ENCODE assay signal across 21 cellular contexts in genomic region chr18:31950620-31951019, GRCh38. TPM values are rescaled to one million over a fixed set of nuclear protein-coding genes. Genes with fewer than 3 reads are reported as not detected.
DNase-seq lines count a peak whose midpoint lies in the region; ATAC-seq, FAIRE-seq and TF ChIP-seq lines count a peak whose summit lies in the region.
"Had no signal": no experiment of that assay in that cellular context is flagged by ENCODE, and none has a peak within 500 bp of the region (broad histone marks: within the 10 kb centered on the region; RNA-seq: fewer than 3 reads in every experiment).

No MANE protein-coding gene starts in this region.

- no peaks in the 10 kb centered on the region for H3K79me1 ChIP-seq in H1 (ENCODE audit: low read depth, low read length)

- no peak overlapping the region for H3K4ac ChIP-seq in H1 (replicated peaks; ENCODE audit: insufficient read length, low read depth, low read length)

- no peak overlapping the region; the same call in 1 of the 2 replicates for H3K18ac ChIP-seq in H1 (ENCODE audit: extremely low read depth, low read length)

- FAIRE-seq in H1 (lab: Jason Lieb, UNC) = no peak
- FAIRE-seq: D721Med, GM12891, GM18507 had no signal

- H4K91ac ChIP-seq in H1 (replicated peaks; ENCODE audit: insufficient read length, low read length) = peak overlapping the region; percentile 39

- H3K27ac ChIP-seq in H1 (ENCODE audit: low read depth, low read length) = no peak overlapping the region
- H3K27ac ChIP-seq: BLaER1, KMS-11 had no signal

- DNase-seq in NCI-H2227 (lab: John Stamatoyannopoulos, UW; ENCODE audit: unreplicated experiment) = peak; percentile 80
- DNase-seq in NCI-H2227 treated with DMSO at 0.1 percent for 48 hours (lab: John Stamatoyannopoulos, UW) = no peak
- peak in 2 of 3 experiments; percentile 20 to 77 for DNase-seq in NCI-H1417 (lab: John Stamatoyannopoulos, UW)
- DNase-seq in H1 (ENCODE audit: low read depth in 1 of 2, low spot score in 2 of 2) = no peak
- peak; percentile 32 for DNase-seq in renal cortical epithelial cell (ENCODE audit: low read depth)
- DNase-seq in stimulated activated CD4-positive, alpha-beta T cell treated with anti-CD3 and anti-CD28 coated beads, Interleukin-12 subunit alpha, Interleukin-12 subunit beta, amount 100 ng/mL, for 4 hours = no peak
- DNase-seq: 8988T; CD8-positive, alpha-beta T cell; DND-41; GDM1; NCI-H1048; NCI-H2107; NCI-H446; SW 1271 had no signal

- no peak overlapping the region for H3K23ac ChIP-seq in H1 (ENCODE audit: insufficient read length)

- no peak overlapping the region for H3K14ac ChIP-seq in H1 (ENCODE audit: insufficient read length)

- H2AK5ac ChIP-seq in H1 (ENCODE audit: low read depth, low read length) = no peak overlapping the region

- H3K4me3 ChIP-seq in H1 (ENCODE audit: extremely low read depth in 1 of 4, insufficient read depth in 2 of 4, low read depth in 3 of 4, low read length in 4 of 4) = no peak overlapping the region
- H3K4me3 ChIP-seq: BLaER1 had no signal

- peak overlapping the region; percentile 57 for H2BK120ac ChIP-seq in H1 (replicated peaks; ENCODE audit: low read depth, low read length)

- no peak for TF ChIP-seq RAD21 in H1 (IDR thresholded peaks at IDR 0.05 in 1 of 2, conservative IDR thresholded peaks at IDR 0.05 in 1 of 2; ENCODE audit: low read depth in 2 of 2, low read length in 2 of 2)

- no peaks in the 10 kb centered on the region for H3K23me2 ChIP-seq in H1 (ENCODE audit: low read depth, low read length)

- no peak overlapping the region for H4K8ac ChIP-seq in H1 (ENCODE audit: extremely low read depth, insufficient read depth, low read length)

- ATAC-seq in HG03095 (IDR thresholded peaks at IDR 0.05; ENCODE audit: unreplicated experiment) = no peak
- ATAC-seq in GM21423 (IDR thresholded peaks at IDR 0.05; ENCODE audit: unreplicated experiment) = no peak
- ATAC-seq: CD8-positive, alpha-beta T cell had no signal

- no peak overlapping the region for H2BK15ac ChIP-seq in H1 (ENCODE audit: low read length)

- no peaks in the 10 kb centered on the region for H3K27me3 ChIP-seq in H1 (replicated peaks in 1 of 4; ENCODE audit: control insufficient read depth in 3 of 4, extremely low read depth in 1 of 4, insufficient read depth in 3 of 4, low read length in 3 of 4)
- H3K27me3 ChIP-seq: BLaER1 had no signal

- CTCF ChIA-PET in H1 (lab: Charles Lee; ENCODE audit: partially characterized antibody) = interaction anchor here (0.6 to 1.6 kb wide), 4 partner anchors 9 to 131 kb away, joined by 3 read pairs; no protein-coding TSS in a partner anchor

- no peaks in the 10 kb centered on the region for H3K9me3 ChIP-seq in H1 (ENCODE audit: insufficient read depth in 2 of 2, low read depth in 1 of 2, low read length in 1 of 2)
- H3K9me3 ChIP-seq: BLaER1 had no signal

- H3K4me2 ChIP-seq in H1 (ENCODE audit: insufficient read depth in 1 of 2, low read depth in 2 of 2, low read length in 2 of 2) = peak overlapping the region in 1 of 2 experiments; percentile 26; a peak in 1 of 4 replicates
- H3K4me2 ChIP-seq: BLaER1, KMS-11 had no signal

- no peaks in the 10 kb centered on the region for H4K20me1 ChIP-seq in H1 (replicated peaks in 1 of 2; ENCODE audit: control insufficient read depth in 1 of 2, insufficient read depth in 2 of 2, low read length in 2 of 2)
- H4K20me1 ChIP-seq: BLaER1 had no signal

- H2BK20ac ChIP-seq in H1 (ENCODE audit: low read length) = peak overlapping the region; percentile 13; the same call in 1 of the 2 replicates

- H3K9ac ChIP-seq in H1 (replicated peaks in 1 of 4; ENCODE audit: extremely low read depth in 1 of 4, low read depth in 3 of 4, low read length in 3 of 4) = no peak overlapping the region
- H3K9ac ChIP-seq: BLaER1, KMS-11 had no signal

- peak overlapping the region; percentile 11; the same call in 1 of the 2 replicates for H2BK12ac ChIP-seq in H1 (ENCODE audit: low read depth, low read length)

- TF ChIP-seq EP300 in H1 (IDR thresholded peaks at IDR 0.05; ENCODE audit: borderline replicate concordance in 1 of 2, low read depth in 2 of 2, low read length in 2 of 2) = no peak

- H2AFZ ChIP-seq in H1 (ENCODE audit: low read length) = no peak overlapping the region

- peak overlapping the region; percentile 6 for H4K5ac ChIP-seq in H1 (ENCODE audit: insufficient read length, low read depth, low read length)

- no peaks in the 10 kb centered on the region for H3K36me3 ChIP-seq in H1 (ENCODE audit: control insufficient read depth in 2 of 4, insufficient read depth in 4 of 4, low read length in 3 of 4)
- H3K36me3 ChIP-seq: BLaER1 had no signal

- peak overlapping the region; percentile 14; the same call in 1 of the 2 replicates for H2BK5ac ChIP-seq in H1 (ENCODE audit: low read depth, low read length)

- no peak overlapping the region for H3K56ac ChIP-seq in H1 (replicated peaks; ENCODE audit: insufficient read length, low read depth, low read length)

- no peak for TF ChIP-seq POLR2A in H1 (IDR thresholded peaks at IDR 0.05; ENCODE audit: control extremely low read depth in 1 of 2, low read depth in 2 of 2, low read length in 2 of 2)

- WGBS in H1 (ENCODE audit: extremely low coverage in 1 of 2, insufficient coverage in 1 of 2, insufficient read length in 1 of 2, insufficient replicate concordance in 2 of 2, low coverage in 1 of 2, low lambda C conversion rate in 2 of 2, missing lambda C conversion rate in 1 of 2), 2 experiments = 82% methylated on average over 3 of the region's 3 CpGs; no CpG with 5 or more reads in 1 of the 2 experiments

- peaks cover 0 to 3% (median 0%) of the 10 kb centered on the region in 4 experiments; a peak in 3 of 7 replicates for H3K4me1 ChIP-seq in H1 (replicated peaks in 1 of 4; ENCODE audit: control insufficient read depth in 3 of 4, insufficient read depth in 4 of 4, low read length in 3 of 4)

- H3K79me2 ChIP-seq in H1 (ENCODE audit: control insufficient read depth in 1 of 2, insufficient read depth in 2 of 2, low read length in 2 of 2) = no peaks in the 10 kb centered on the region

- TF ChIP-seq CTCF in H1 (IDR thresholded peaks at IDR 0.05; ENCODE audit: control extremely low read depth in 1 of 3, insufficient read depth in 1 of 3, low read depth in 1 of 3, low read length in 3 of 3) = no peak

- POLR2A ChIA-PET in H1 (lab: Charles Lee; ENCODE audit: partially characterized antibody) = interaction anchor here (1.2 to 2.5 kb wide), 2 partner anchors 11 to 16 kb away, joined by 3 to 5 read pairs; no protein-coding TSS in a partner anchor

TF ChIP-seq in H1, 55 proteins besides CTCF, POLR2A, EP300 and RAD21 (continues in another document):
- no peak for TF ChIP-seq KDM5A (IDR thresholded peaks at IDR 0.05; ENCODE audit: low read length)
- no peak for TF ChIP-seq ZNF274 (IDR thresholded peaks at IDR 0.05; ENCODE audit: borderline replicate concordance, extremely low read depth, low read length)
- TF ChIP-seq POU5F1 (IDR thresholded peaks at IDR 0.05; ENCODE audit: low read depth, low read length) = no peak
- TF ChIP-seq FOSL1 (IDR thresholded peaks at IDR 0.05; ENCODE audit: insufficient read depth, low read depth, low read length) = no peak
- no peak for TF ChIP-seq KDM4A (IDR thresholded peaks at IDR 0.05; ENCODE audit: low read depth, low read length, severe bottlenecking)
- TF ChIP-seq SP1 (IDR thresholded peaks at IDR 0.05; ENCODE audit: low read depth, low read length) = no peak
- no peak for TF ChIP-seq HDAC2 (IDR thresholded peaks at IDR 0.05; ENCODE audit: borderline replicate concordance in 1 of 2, low read depth in 2 of 2, low read length in 2 of 2)
- TF ChIP-seq, protein P1, sequence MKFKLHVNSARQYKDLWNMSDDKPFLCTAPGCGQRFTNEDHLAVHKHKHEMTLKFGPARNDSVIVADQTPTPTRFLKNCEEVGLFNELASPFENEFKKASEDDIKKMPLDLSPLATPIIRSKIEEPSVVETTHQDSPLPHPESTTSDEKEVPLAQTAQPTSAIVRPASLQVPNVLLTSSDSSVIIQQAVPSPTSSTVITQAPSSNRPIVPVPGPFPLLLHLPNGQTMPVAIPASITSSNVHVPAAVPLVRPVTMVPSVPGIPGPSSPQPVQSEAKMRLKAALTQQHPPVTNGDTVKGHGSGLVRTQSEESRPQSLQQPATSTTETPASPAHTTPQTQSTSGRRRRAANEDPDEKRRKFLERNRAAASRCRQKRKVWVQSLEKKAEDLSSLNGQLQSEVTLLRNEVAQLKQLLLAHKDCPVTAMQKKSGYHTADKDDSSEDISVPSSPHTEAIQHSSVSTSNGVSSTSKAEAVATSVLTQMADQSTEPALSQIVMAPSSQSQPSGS (IDR thresholded peaks at IDR 0.05; ENCODE audit: low read length) = no peak
- TF ChIP-seq CREB1 (IDR thresholded peaks at IDR 0.05) = no peak
- no peak for TF ChIP-seq RFX5 (IDR thresholded peaks at IDR 0.05; ENCODE audit: borderline replicate concordance, low read depth, low read length)
- TF ChIP-seq NRF1 (IDR thresholded peaks at IDR 0.05; ENCODE audit: low read depth, low read length) = no peak
- TF ChIP-seq SP2 (IDR thresholded peaks at IDR 0.05; ENCODE audit: low read length) = no peak
- no peak for TF ChIP-seq MAFK (IDR thresholded peaks at IDR 0.05; ENCODE audit: low read depth, low read length)
- no peak for TF ChIP-seq BRCA1 (IDR thresholded peaks at IDR 0.05; ENCODE audit: low read depth, low read length)
- no peak for TF ChIP-seq NANOG (IDR thresholded peaks at IDR 0.05; ENCODE audit: insufficient read depth, low read depth, low read length, poor library complexity, severe bottlenecking)
- TF ChIP-seq CHD1 (IDR thresholded peaks at IDR 0.05; ENCODE audit: low read depth, low read length) = no peak
- TF ChIP-seq YY1 (IDR thresholded peaks at IDR 0.05; ENCODE audit: low read depth, low read length) = no peak
- TF ChIP-seq SIRT6 (IDR thresholded peaks at IDR 0.05; ENCODE audit: low read length) = no peak

RNA-seq across cellular contexts. Expression of gene TRAPPC8, which starts 7.7 kb away (rescaled TPM):
- 43.6 and 49.9 TPM in 2 replicates for total RNA-seq in H1 (2021; fragmentation: NEBNext Ultra II Directional; extraction: Animal tissue kit (Norgen Biotek cat#: 25700))
- 28.9 and 56.5 TPM in 2 replicates for polyA plus RNA-seq in H1 (2011; rRNA removed)
- polyA plus RNA-seq in H1 (2011; cell fraction: cytosol; rRNA removed) = 50.4 TPM
- polyA plus RNA-seq in H1 (2011; cell fraction: nucleus; rRNA removed) = 56.8 TPM
- polyA plus RNA-seq in H1 (2012, experiment 1 of 2) = 20.5 to 36.5 TPM (median 21.0 TPM) in 4 replicates
- 2.3 TPM for polyA plus RNA-seq in H1 (2012, experiment 2 of 2)
- 24.7 TPM for polyA plus RNA-seq in H1 (2013, experiment 1 of 2)
- 26.8 TPM for polyA plus RNA-seq in H1 (2013, experiment 2 of 2)
- polyA minus RNA-seq in H1 (2011; rRNA and poly(A)+ RNA removed) = 134 and 197 TPM in 2 replicates
- polyA minus RNA-seq in H1 (2011; cell fraction: cytosol; rRNA and poly(A)+ RNA removed) = 31.2 TPM
- 71.4 TPM for polyA minus RNA-seq in H1 (2011; cell fraction: nucleus; rRNA and poly(A)+ RNA removed)
- 53.3 and 75.6 TPM in 2 replicates for total RNA-seq in renal cortical epithelial cell

Comparison
In these comparisons a context has a peak if more than half of its experiments do, and no peak if none do; other contexts are left out.
1. DNase-seq: peak in NCI-H2227 (single experiment), NCI-H1417 (2 of 3) and renal cortical epithelial cell (single experiment); none in NCI-H2227 treated with DMSO at 0.1 percent for 48 hours (single experiment), H1 (0 of 2) and stimulated activated CD4-positive, alpha-beta T cell treated with anti-CD3 and anti-CD28 coated beads, Interleukin-12 subunit alpha, Interleukin-12 subunit beta, amount 100 ng/mL, for 4 hours (single experiment).